13 cellular contexts compared by ENCODE assay signal in genomic region chr6:142500265-142500786, GRCh38.
"Had no signal": no experiment of that assay in that cellular context is flagged by ENCODE, and none has a peak within 500 bp of the region (broad histone marks: within the 10 kb centered on the region; RNA-seq: fewer than 3 reads in every experiment).

No MANE protein-coding gene starts in this region.

- H3K4me1 ChIP-seq: lower lobe of right lung, prostate gland, right lobe of liver, upper lobe of right lung had no signal

- ATAC-seq: lower lobe of right lung; naive thymus-derived CD8-positive, alpha-beta T cell; right lobe of liver; upper lobe of right lung had no signal

- DNase-seq: activated CD4-positive, alpha-beta T cell treated with anti-CD3 and anti-CD28 coated beads, Interleukin-2, amount 10 ng/mL, durations not matched to agents 7 days and 5 days; activated CD4-positive, CD25-positive, alpha-beta regulatory T cell; activated naive CD4-positive, alpha-beta T cell treated with anti-CD3 and anti-CD28 coated beads, Interleukin-2, amount 50 U/mL, for 16 hours; activated T-cell treated with anti-CD3 and anti-CD28 coated beads for 4 hours; esophagus squamous epithelium; lower lobe of right lung; naive thymus-derived CD8-positive, alpha-beta T cell; right lobe of liver; stimulated activated CD4-positive, alpha-beta T cell treated with anti-CD3 and anti-CD28 coated beads, Interleukin-2, amount 100 ng/mL, for 24 hours; stimulated activated naive CD4-positive, alpha-beta T cell; T-helper 2 cell; upper lobe of right lung had no signal

- H3K27me3 ChIP-seq: esophagus squamous epithelium, right lobe of liver, upper lobe of right lung had no signal

- H3K27ac ChIP-seq: esophagus squamous epithelium, lower lobe of right lung, prostate gland, right lobe of liver, upper lobe of right lung had no signal

- H3K4me3 ChIP-seq: esophagus squamous epithelium, lower lobe of right lung, prostate gland, right lobe of liver, upper lobe of right lung had no signal

- H3K36me3 ChIP-seq: esophagus squamous epithelium, lower lobe of right lung, prostate gland, right lobe of liver, upper lobe of right lung had no signal

- H3K9me3 ChIP-seq: lower lobe of right lung, prostate gland, right lobe of liver, upper lobe of right lung had no signal
